Comparison of ENCODE assay signal across 24 cellular contexts in genomic region chr2:231398585-231398984, GRCh38. TPM values are rescaled to one million over a fixed set of nuclear protein-coding genes. Genes with fewer than 3 reads are reported as not detected.
"Had no signal": no experiment of that assay in that cellular context is flagged by ENCODE, and none has a peak within 500 bp of the region (broad histone marks: within the 10 kb centered on the region; RNA-seq: fewer than 3 reads in every experiment).

No MANE protein-coding gene starts in this region.

- H3K27ac Mint-ChIP-seq: activated CD4-positive, alpha-beta T cell treated with anti-CD3 and anti-CD28 coated beads, Interleukin-2, amount 10 ng/mL, durations not matched to agents 24 days and 14 days; activated CD8-positive, alpha-beta T cell treated with anti-CD3 and anti-CD28 coated beads, Interleukin-2, amount 10 ng/mL, durations not matched to agents 7 days and 5 days; activated naive CD8-positive, alpha-beta T cell treated with anti-CD3 and anti-CD28 coated beads, Interleukin-2, amount 10 ng/mL, durations not matched to agents 7 days and 5 days; activated T-cell treated with anti-CD3 and anti-CD28 coated beads, Interleukin-2, amount 50 U/mL, for 24 hours; activated T-helper 2 cell treated with anti-CD3 and anti-CD28 coated beads, Interferon-gamma antibody, Interleukin-2, Interleukin-4, amounts not matched to agents 10 μg/mL and 5 μg/mL and 100 μg/mL, durations not matched to agents 14 hours and 24 hours and 36 hours; brain; stimulated activated memory B cell treated with anti-CD40 and anti-IgM and Interleukin-4, amounts not matched to agents 10 μg/mL and 1 μg/mL and 100 μg/mL, for 72 hours; T-cell had no signal

- H3K4me3 Mint-ChIP-seq: activated CD4-positive, alpha-beta T cell treated with anti-CD3 and anti-CD28 coated beads, Interleukin-2, amount 10 ng/mL, durations not matched to agents 24 days and 14 days; activated CD8-positive, alpha-beta T cell treated with anti-CD3 and anti-CD28 coated beads, Interleukin-2, amount 10 ng/mL, durations not matched to agents 7 days and 5 days; activated naive CD8-positive, alpha-beta T cell treated with anti-CD3 and anti-CD28 coated beads, Interleukin-2, amount 10 ng/mL, durations not matched to agents 7 days and 5 days; activated T-cell treated with anti-CD3 and anti-CD28 coated beads, Interleukin-2, amount 50 U/mL, for 24 hours; brain; central memory CD8-positive, alpha-beta T cell; stimulated activated memory B cell treated with anti-CD40 and anti-IgM and Interleukin-4, amounts not matched to agents 10 μg/mL and 1 μg/mL and 100 μg/mL, for 72 hours; T-cell had no signal

- H3K27ac ChIP-seq: right lobe of liver had no signal

- H3K36me3 ChIP-seq: right lobe of liver had no signal

- H3K9me3 Mint-ChIP-seq: activated CD4-positive, alpha-beta T cell treated with anti-CD3 and anti-CD28 coated beads, Interleukin-2, amount 10 ng/mL, durations not matched to agents 24 days and 14 days; activated naive CD8-positive, alpha-beta T cell treated with anti-CD3 and anti-CD28 coated beads, Interleukin-2, amount 10 ng/mL, durations not matched to agents 7 days and 5 days; activated T-cell treated with anti-CD3 and anti-CD28 coated beads, Interleukin-2, amount 50 U/mL, for 24 hours; activated T-helper 2 cell treated with anti-CD3 and anti-CD28 coated beads, Interferon-gamma antibody, Interleukin-2, Interleukin-4, amounts not matched to agents 10 μg/mL and 5 μg/mL and 100 μg/mL, durations not matched to agents 14 hours and 24 hours and 36 hours; central memory CD8-positive, alpha-beta T cell; nephron; stimulated activated memory B cell treated with anti-CD40 and anti-IgM and Interleukin-4, amounts not matched to agents 10 μg/mL and 1 μg/mL and 100 μg/mL, for 72 hours; T-cell had no signal

- H3K27me3 Mint-ChIP-seq: stimulated activated memory B cell treated with anti-CD40 and anti-IgM and Interleukin-4, amounts not matched to agents 10 μg/mL and 1 μg/mL and 100 μg/mL, for 72 hours had no signal

- ATAC-seq: lower lobe of right lung; right lobe of liver; stimulated activated memory B cell treated with anti-CD40 and anti-IgM and Interleukin-4, amounts not matched to agents 10 μg/mL and 1 μg/mL and 100 μg/mL, for 72 hours; T-cell had no signal

- H3K4me3 ChIP-seq: coronary artery, right lobe of liver, tibial artery had no signal

- H3K27me3 ChIP-seq: right lobe of liver had no signal

- H3K9me3 ChIP-seq: lower lobe of right lung, right lobe of liver, tibial artery had no signal

- DNase-seq: activated CD4-positive, alpha-beta T cell treated with anti-CD3 and anti-CD28 coated beads, Interleukin-2, amount 10 ng/mL, durations not matched to agents 24 days and 14 days; activated CD4-positive, CD25-positive, alpha-beta regulatory T cell; activated CD8-positive, alpha-beta T cell treated with anti-CD3 and anti-CD28 coated beads, Interleukin-2, amount 10 ng/mL, durations not matched to agents 7 days and 5 days; activated naive CD4-positive, alpha-beta T cell treated with Interleukin-2 at 50 U/mL for 16 hours; activated naive CD8-positive, alpha-beta T cell treated with anti-CD3 and anti-CD28 coated beads, Interleukin-2, amount 10 ng/mL, durations not matched to agents 7 days and 5 days; activated T-cell treated with anti-CD3 and anti-CD28 coated beads, Interleukin-2, amount 50 U/mL, for 24 hours; erythroblast; foreskin melanocyte; glutamatergic neuron; hippocampal formation; lower lobe of right lung; occipital lobe; small intestine; stimulated activated CD4-positive, alpha-beta T cell treated with anti-CD3 and anti-CD28 coated beads, Interleukin-4, amount 100 ng/mL, for 4 hours; T-cell; tibial artery had no signal

RNA-seq across cellular contexts. Expression of gene B3GNT7, which starts 3.1 kb away (rescaled TPM):
- total RNA-seq: activated CD4-positive, alpha-beta T cell treated with anti-CD3 and anti-CD28 coated beads, Interleukin-2, amount 10 ng/mL, durations not matched to agents 24 days and 14 days had no signal
- polyA plus RNA-seq: keratinocyte had no signal
